In the genomic region with DNA sequence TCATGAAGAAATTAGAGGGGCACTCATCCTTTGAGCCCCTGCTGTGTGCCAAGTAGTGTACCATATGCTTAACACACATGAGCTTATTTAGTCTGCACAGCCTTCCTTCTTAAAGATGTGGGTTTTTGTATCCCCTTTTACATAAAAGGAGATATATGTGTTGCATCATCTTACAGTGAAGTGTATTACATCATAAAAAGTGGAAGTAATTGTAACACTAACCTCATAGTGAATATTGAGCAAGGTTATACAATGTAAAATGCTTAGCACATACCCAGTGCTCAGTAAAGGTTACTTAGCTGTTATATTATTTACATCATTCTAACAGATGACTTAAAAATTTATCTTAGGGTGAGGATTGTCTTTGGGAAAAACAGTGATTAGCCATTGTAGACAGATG, we compare ENCODE assay signal across 1 cellular context.
TF ChIP-seq lines count a peak whose summit lies in the region.

No MANE protein-coding gene starts in this region.

TF ChIP-seq in IMR-90, 13 proteins besides CTCF, POLR2A, EP300 and RAD21 (continued from another document):
- TF ChIP-seq, protein P1, sequence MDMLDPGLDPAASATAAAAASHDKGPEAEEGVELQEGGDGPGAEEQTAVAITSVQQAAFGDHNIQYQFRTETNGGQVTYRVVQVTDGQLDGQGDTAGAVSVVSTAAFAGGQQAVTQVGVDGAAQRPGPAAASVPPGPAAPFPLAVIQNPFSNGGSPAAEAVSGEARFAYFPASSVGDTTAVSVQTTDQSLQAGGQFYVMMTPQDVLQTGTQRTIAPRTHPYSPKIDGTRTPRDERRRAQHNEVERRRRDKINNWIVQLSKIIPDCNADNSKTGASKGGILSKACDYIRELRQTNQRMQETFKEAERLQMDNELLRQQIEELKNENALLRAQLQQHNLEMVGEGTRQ (IDR thresholded peaks at IDR 0.05; ENCODE audit: low read depth, low read length), result no peak
